8 cellular contexts compared by ENCODE assay signal in the genomic region with DNA sequence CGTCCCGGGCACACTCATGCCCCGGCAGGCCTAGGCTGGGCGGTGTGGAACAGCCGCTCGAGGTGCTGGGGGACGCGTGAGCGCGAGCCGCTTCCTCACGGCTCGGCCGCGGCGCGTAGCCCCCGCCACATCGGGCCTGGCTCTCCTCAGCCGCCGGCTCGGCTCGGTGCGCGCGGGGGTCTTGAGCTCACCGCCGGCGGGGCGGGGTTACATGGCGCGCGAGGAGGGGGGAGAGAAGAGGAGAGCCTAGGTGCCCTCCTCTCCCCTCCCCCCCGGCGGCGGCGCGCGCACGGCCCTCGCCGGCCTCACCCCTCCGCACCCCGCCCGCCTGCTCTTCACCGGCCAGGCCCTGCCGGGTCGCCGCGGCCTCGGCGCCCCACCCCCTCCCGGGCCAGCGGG. TPM values are rescaled to one million over a fixed set of nuclear protein-coding genes. Genes with fewer than 3 reads are reported as not detected.
DNase-seq lines count a peak whose midpoint lies in the region; ATAC-seq, FAIRE-seq and TF ChIP-seq lines count a peak whose summit lies in the region.

No MANE protein-coding gene starts in this region.

- no peaks in the 10 kb centered on the region for H3K9me3 Mint-ChIP-seq in mesothelial cell of epicardium

- H3K27me3 ChIP-seq in AG04450 (ENCODE audit: control insufficient read depth, insufficient read depth, low read length) (no peaks in the 10 kb centered on the region), H1 (replicated peaks in 1 of 4; ENCODE audit: control insufficient read depth in 3 of 4, extremely low read depth in 1 of 4, insufficient read depth in 3 of 4, low read length in 3 of 4) (no peaks in the 10 kb centered on the region)

- no peak overlapping the region for H2AFZ ChIP-seq in H1 (ENCODE audit: low read length)

- no peak overlapping the region for H4K91ac ChIP-seq in H1 (replicated peaks; ENCODE audit: insufficient read length, low read length)

- no peak overlapping the region for H3K4ac ChIP-seq in H1 (replicated peaks; ENCODE audit: insufficient read length, low read depth, low read length)

- no peak overlapping the region for H3K56ac ChIP-seq in H1 (replicated peaks; ENCODE audit: insufficient read length, low read depth, low read length)

- H2BK20ac ChIP-seq in H1 (ENCODE audit: low read length), result no peak overlapping the region

- H3K9me3 ChIP-seq in AG04450 (ENCODE audit: control insufficient read depth, insufficient read depth, low read length) (no peaks in the 10 kb centered on the region; the same call in 1 of the 2 replicates), H1 (ENCODE audit: insufficient read depth in 2 of 2, low read depth in 1 of 2, low read length in 1 of 2) (no peaks in the 10 kb centered on the region)

- DNase-seq in AG04450 (ENCODE audit: low read depth, low spot score) (no peak), NCI-H524 treated with DMSO at 0.1 percent for 48 hours (lab: John Stamatoyannopoulos, UW) (peak; percentile 36), H1 (ENCODE audit: low read depth in 1 of 2, low spot score in 2 of 2) (peak in 1 of 2 experiments; percentile 85), mesothelial cell of epicardium (ENCODE audit: low spot score in 2 of 2, unreplicated experiment in 2 of 2) (peak; percentile 81 to 86)
- DNase-seq in activated CD8-positive, alpha-beta memory T cell treated with anti-CD3 and anti-CD28 coated beads for 4 hours (ENCODE audit: low read depth in 2 of 2), result peak; percentile 52 to 65
- DNase-seq in stimulated activated CD8-positive, alpha-beta memory T cell treated with anti-CD3 and anti-CD28 coated beads, Interleukin-2, amount 100 ng/mL, for 1 hour (ENCODE audit: low read depth in 2 of 2), result peak; percentile 58 to 69

- no peak overlapping the region for H3K18ac ChIP-seq in H1 (ENCODE audit: extremely low read depth, low read length)

- TF ChIP-seq CTCF in AG04450 (IDR thresholded peaks at IDR 0.05; ENCODE audit: low read depth, low read length) (no peak), H1 (IDR thresholded peaks at IDR 0.05; ENCODE audit: control extremely low read depth in 1 of 3, insufficient read depth in 1 of 3, low read depth in 1 of 3, low read length in 3 of 3) (no peak), mesothelial cell of epicardium (IDR thresholded peaks at IDR 0.05; ENCODE audit: unreplicated experiment) (no peak)

- peak; percentile 51 for ATAC-seq in GM18868 (IDR thresholded peaks at IDR 0.05; ENCODE audit: unreplicated experiment)
- peak; percentile 36 for ATAC-seq in HG03103 (IDR thresholded peaks at IDR 0.05; ENCODE audit: low read depth, unreplicated experiment)

- no peak overlapping the region for H2AK5ac ChIP-seq in H1 (ENCODE audit: low read depth, low read length)

- H3K79me2 ChIP-seq in H1 (ENCODE audit: control insufficient read depth in 1 of 2, insufficient read depth in 2 of 2, low read length in 2 of 2), result peaks cover 0 to 58% of the 10 kb centered on the region in 2 experiments; a peak in 2 of 4 replicates

- H3K4me2 ChIP-seq in H1 (ENCODE audit: insufficient read depth in 1 of 2, low read depth in 2 of 2, low read length in 2 of 2), result peak overlapping the region; percentile 93 to 97

- H3K36me3 ChIP-seq in H1 (ENCODE audit: control insufficient read depth in 2 of 4, insufficient read depth in 4 of 4, low read length in 3 of 4), result peaks cover 2 to 8% (median 5%) of the 10 kb centered on the region in 4 experiments; a peak in 4 of 8 replicates

- peak overlapping the region; percentile 39; the same call in 1 of the 2 replicates for H4K8ac ChIP-seq in H1 (ENCODE audit: extremely low read depth, insufficient read depth, low read length)

- no peak for FAIRE-seq in H1 (lab: Jason Lieb, UNC)

- H3K79me1 ChIP-seq in H1 (ENCODE audit: low read depth, low read length), result peaks cover 2% of the 10 kb centered on the region; the same call in 1 of the 2 replicates

- no peak overlapping the region for H2BK15ac ChIP-seq in H1 (ENCODE audit: low read length)

- CTCF ChIA-PET in AG04450 (lab: Charles Lee) (interaction anchor here (2.2 kb wide), 1 partner anchor 46 kb away, joined by 8 read pairs; no protein-coding TSS in a partner anchor), H1 (lab: Charles Lee; ENCODE audit: partially characterized antibody) (interaction anchor here (0.6 to 2.7 kb wide), 3 partner anchors 16 to 529 kb away, joined by 3 to 5 read pairs (median 3); no protein-coding TSS in a partner anchor)

- H3K4me1 Mint-ChIP-seq in mesothelial cell of epicardium, result peaks cover 44% of the 10 kb centered on the region

- H3K23me2 ChIP-seq in H1 (ENCODE audit: low read depth, low read length), result peaks cover 7% of the 10 kb centered on the region; the same call in 1 of the 2 replicates

- no peak overlapping the region for H2BK120ac ChIP-seq in H1 (replicated peaks; ENCODE audit: low read depth, low read length)

- peak overlapping the region; percentile 95 for H3K27ac Mint-ChIP-seq in mesothelial cell of epicardium

- H4K5ac ChIP-seq in H1 (ENCODE audit: insufficient read length, low read depth, low read length), result no peak overlapping the region

- H3K23ac ChIP-seq in H1 (ENCODE audit: insufficient read length), result no peak overlapping the region

- H3K4me1 ChIP-seq in H1 (replicated peaks in 1 of 4; ENCODE audit: control insufficient read depth in 3 of 4, insufficient read depth in 4 of 4, low read length in 3 of 4), result no peaks in the 10 kb centered on the region

- TF ChIP-seq EP300 in H1 (IDR thresholded peaks at IDR 0.05; ENCODE audit: borderline replicate concordance in 1 of 2, low read depth in 2 of 2, low read length in 2 of 2), result no peak

- peaks cover 0 to 3% of the 10 kb centered on the region in 2 experiments for H4K20me1 ChIP-seq in H1 (replicated peaks in 1 of 2; ENCODE audit: control insufficient read depth in 1 of 2, insufficient read depth in 2 of 2, low read length in 2 of 2)

- H3K27ac ChIP-seq in AG04450 (ENCODE audit: low read depth, low read length) (no peak overlapping the region), H1 (ENCODE audit: low read depth, low read length) (peak overlapping the region; percentile 66; the same call in 1 of the 2 replicates)

- H3K27me3 Mint-ChIP-seq in mesothelial cell of epicardium (ENCODE audit: low read depth), result no peaks in the 10 kb centered on the region

- H3K4me3 Mint-ChIP-seq in mesothelial cell of epicardium, result peak overlapping the region; percentile 81

- POLR2A ChIA-PET in AG04450 (lab: Yijun Ruan, JAX) (interaction anchor here (0.7 to 0.9 kb wide), 2 partner anchors 24 to 32 kb away, joined by 4 to 8 read pairs; no protein-coding TSS in a partner anchor), H1 (lab: Charles Lee; ENCODE audit: partially characterized antibody) (interaction anchor here (0.6 to 3.4 kb wide), 13 partner anchors 8 to 406 kb away, joined by 3 to 19 read pairs (median 4); a partner anchor contains a TSS)

- H2BK5ac ChIP-seq in H1 (ENCODE audit: low read depth, low read length), result no peak overlapping the region

- H3K9ac ChIP-seq in H1 (replicated peaks in 1 of 4; ENCODE audit: extremely low read depth in 1 of 4, low read depth in 3 of 4, low read length in 3 of 4), result peak overlapping the region; percentile 39 to 71 (median 52); a peak in 5 of 7 replicates

- H3K4me3 ChIP-seq in AG04450 (ENCODE audit: low read depth, low read length) (peak overlapping the region; percentile 78), H1 (ENCODE audit: extremely low read depth in 1 of 4, insufficient read depth in 2 of 4, low read depth in 3 of 4, low read length in 4 of 4) (peak overlapping the region; percentile 59 to 83 (median 80))

- 0% methylated on average over 14 of the region's 54 CpGs; no CpG with 5 or more reads in 1 of the 2 experiments for WGBS in H1 (ENCODE audit: extremely low coverage in 1 of 2, insufficient coverage in 1 of 2, insufficient read length in 1 of 2, insufficient replicate concordance in 2 of 2, low coverage in 1 of 2, low lambda C conversion rate in 2 of 2, missing lambda C conversion rate in 1 of 2), 2 experiments

- no peak overlapping the region for H2BK12ac ChIP-seq in H1 (ENCODE audit: low read depth, low read length)

- H3K14ac ChIP-seq in H1 (ENCODE audit: insufficient read length), result no peak overlapping the region

- TF ChIP-seq RAD21 in H1 (IDR thresholded peaks at IDR 0.05 in 1 of 2, conservative IDR thresholded peaks at IDR 0.05 in 1 of 2; ENCODE audit: low read depth in 2 of 2, low read length in 2 of 2), result no peak; a peak in 1 of 4 replicates

- no peak for TF ChIP-seq POLR2A in H1 (IDR thresholded peaks at IDR 0.05; ENCODE audit: control extremely low read depth in 1 of 2, low read depth in 2 of 2, low read length in 2 of 2)

- H3K36me3 Mint-ChIP-seq in mesothelial cell of epicardium, result peaks cover 10% of the 10 kb centered on the region

TF ChIP-seq in H1, 55 proteins besides CTCF, POLR2A, EP300 and RAD21 (continues in another document):
- TF ChIP-seq BACH1 (IDR thresholded peaks at IDR 0.05; ENCODE audit: low read length) (no peak), SIN3A (conservative IDR thresholded peaks at IDR 0.05 in 1 of 2, IDR thresholded peaks at IDR 0.05 in 1 of 2; ENCODE audit: low read depth in 1 of 2, low read length in 2 of 2) (no peak), POLR2AphosphoS5 (IDR thresholded peaks at IDR 0.05; ENCODE audit: low read depth, low read length) (peak; percentile 44; the same call in 1 of the 2 replicates), HDAC6 (IDR thresholded peaks at IDR 0.05; ENCODE audit: low read depth, low read length) (no peak), NRF1 (IDR thresholded peaks at IDR 0.05; ENCODE audit: low read depth, low read length) (no peak), RBBP5 (IDR thresholded peaks at IDR 0.05; ENCODE audit: borderline replicate concordance, low read depth, low read length) (peak; percentile 64; the same call in 1 of the 2 replicates), SUZ12 (IDR thresholded peaks at IDR 0.05; ENCODE audit: low read length) (no peak), TBP (IDR thresholded peaks at IDR 0.05; ENCODE audit: low read depth, low read length) (no peak)
- TF ChIP-seq, protein P1, sequence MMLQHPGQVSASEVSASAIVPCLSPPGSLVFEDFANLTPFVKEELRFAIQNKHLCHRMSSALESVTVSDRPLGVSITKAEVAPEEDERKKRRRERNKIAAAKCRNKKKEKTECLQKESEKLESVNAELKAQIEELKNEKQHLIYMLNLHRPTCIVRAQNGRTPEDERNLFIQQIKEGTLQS (IDR thresholded peaks at IDR 0.05; ENCODE audit: insufficient read depth, low read depth, low read length), result no peak

RNA-seq across cellular contexts. Expression of a gene that starts 7.7 kb away (rescaled TPM):
- polyA plus RNA-seq in AG04450 (2011; rRNA removed) (13.3 and 18.9 TPM in 2 replicates), H1 (2011; rRNA removed) (4.2 and 5.7 TPM in 2 replicates)
- 11.1 and 20.9 TPM in 2 replicates for polyA minus RNA-seq in AG04450 (2011; rRNA and poly(A)+ RNA removed)
- 18.4 and 18.8 TPM in 2 replicates for total RNA-seq in H1 (2021; fragmentation: NEBNext Ultra II Directional; extraction: Animal tissue kit (Norgen Biotek cat#: 25700))
- 8.9 TPM for polyA plus RNA-seq in H1 (2011; cell fraction: cytosol; rRNA removed)
- polyA plus RNA-seq in H1 (2011; cell fraction: nucleus; rRNA removed), result 4.0 TPM
- 12.2 to 23.6 TPM (median 13.6 TPM) in 4 replicates for polyA plus RNA-seq in H1 (2012, experiment 1 of 2)
- 0.80 TPM for polyA plus RNA-seq in H1 (2012, experiment 2 of 2)
- polyA plus RNA-seq in H1 (2013, experiment 1 of 2), result 10.9 TPM
- 9.9 TPM for polyA plus RNA-seq in H1 (2013, experiment 2 of 2)
- polyA minus RNA-seq in H1 (2011; rRNA and poly(A)+ RNA removed), result 18.0 and 21.8 TPM in 2 replicates
- 11.2 TPM for polyA minus RNA-seq in H1 (2011; cell fraction: cytosol; rRNA and poly(A)+ RNA removed)
- 30.0 TPM for polyA minus RNA-seq in H1 (2011; cell fraction: nucleus; rRNA and poly(A)+ RNA removed)
- total RNA-seq in mesothelial cell of epicardium, result 20.5 to 22.0 TPM (median 20.5 TPM) in 3 replicates
